Comparison of ENCODE assay signal across 1 cellular context in the genomic region with DNA sequence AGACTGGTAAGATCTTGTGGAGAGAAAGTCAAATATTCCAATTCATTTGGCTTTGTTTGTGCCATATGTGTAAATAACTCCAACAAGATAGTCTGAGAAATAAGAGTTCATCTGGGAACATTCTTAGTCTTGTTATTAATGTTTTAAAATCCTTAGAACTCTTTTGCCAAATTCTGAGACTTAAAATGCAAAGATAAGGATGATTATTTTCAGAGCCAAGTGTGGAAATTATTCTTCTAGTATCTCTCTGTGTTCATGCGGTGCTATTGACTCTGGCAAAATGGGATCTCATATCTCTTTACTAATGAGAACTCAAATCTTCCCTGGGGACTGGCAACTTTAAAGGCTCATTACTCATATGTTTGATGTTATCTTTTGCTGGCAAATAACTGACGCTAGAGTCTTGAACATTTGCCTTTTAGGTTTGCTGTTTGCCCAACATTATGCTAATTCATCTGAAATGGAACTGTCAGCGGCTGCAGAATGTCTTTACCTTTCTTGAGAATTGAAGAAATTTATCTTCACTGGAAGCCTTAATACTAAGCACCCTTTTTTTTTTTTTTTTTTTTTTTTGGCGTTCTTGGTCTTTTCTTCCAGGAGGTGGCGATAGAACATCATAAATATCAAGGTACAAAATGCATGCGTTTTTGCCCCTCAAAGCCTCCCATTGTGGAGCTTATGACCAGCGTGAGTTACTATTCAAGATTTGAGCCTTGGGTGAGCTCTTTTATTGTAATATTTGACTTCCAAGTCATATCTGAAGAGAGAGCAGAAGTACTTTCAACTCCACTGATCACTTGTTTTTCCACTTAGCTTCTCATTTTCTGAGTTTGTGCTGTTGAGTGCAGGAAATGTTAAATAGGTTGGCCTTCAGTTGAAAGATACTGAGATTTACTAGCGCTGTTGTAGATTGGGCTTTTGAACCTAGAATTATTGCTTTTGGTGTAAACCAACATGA.
TF ChIP-seq lines count a peak whose summit lies in the region.

No MANE protein-coding gene starts in this region.

TF ChIP-seq in HEK293, 187 proteins besides CTCF, POLR2A, EP300 and RAD21 (continued from another document):
- TF ChIP-seq, protein P1, sequence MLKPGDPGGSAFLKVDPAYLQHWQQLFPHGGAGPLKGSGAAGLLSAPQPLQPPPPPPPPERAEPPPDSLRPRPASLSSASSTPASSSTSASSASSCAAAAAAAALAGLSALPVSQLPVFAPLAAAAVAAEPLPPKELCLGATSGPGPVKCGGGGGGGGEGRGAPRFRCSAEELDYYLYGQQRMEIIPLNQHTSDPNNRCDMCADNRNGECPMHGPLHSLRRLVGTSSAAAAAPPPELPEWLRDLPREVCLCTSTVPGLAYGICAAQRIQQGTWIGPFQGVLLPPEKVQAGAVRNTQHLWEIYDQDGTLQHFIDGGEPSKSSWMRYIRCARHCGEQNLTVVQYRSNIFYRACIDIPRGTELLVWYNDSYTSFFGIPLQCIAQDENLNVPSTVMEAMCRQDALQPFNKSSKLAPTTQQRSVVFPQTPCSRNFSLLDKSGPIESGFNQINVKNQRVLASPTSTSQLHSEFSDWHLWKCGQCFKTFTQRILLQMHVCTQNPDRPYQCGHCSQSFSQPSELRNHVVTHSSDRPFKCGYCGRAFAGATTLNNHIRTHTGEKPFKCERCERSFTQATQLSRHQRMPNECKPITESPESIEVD (tag by site-specific recombination; IDR thresholded peaks at IDR 0.05), result peak; percentile 53
- 0 out of 2 replicates have a peak, but pooled peaks have one; percentile 18 for TF ChIP-seq ZNF2 (tag by site-specific recombination; IDR thresholded peaks at IDR 0.05)
- TF ChIP-seq, protein P2, sequence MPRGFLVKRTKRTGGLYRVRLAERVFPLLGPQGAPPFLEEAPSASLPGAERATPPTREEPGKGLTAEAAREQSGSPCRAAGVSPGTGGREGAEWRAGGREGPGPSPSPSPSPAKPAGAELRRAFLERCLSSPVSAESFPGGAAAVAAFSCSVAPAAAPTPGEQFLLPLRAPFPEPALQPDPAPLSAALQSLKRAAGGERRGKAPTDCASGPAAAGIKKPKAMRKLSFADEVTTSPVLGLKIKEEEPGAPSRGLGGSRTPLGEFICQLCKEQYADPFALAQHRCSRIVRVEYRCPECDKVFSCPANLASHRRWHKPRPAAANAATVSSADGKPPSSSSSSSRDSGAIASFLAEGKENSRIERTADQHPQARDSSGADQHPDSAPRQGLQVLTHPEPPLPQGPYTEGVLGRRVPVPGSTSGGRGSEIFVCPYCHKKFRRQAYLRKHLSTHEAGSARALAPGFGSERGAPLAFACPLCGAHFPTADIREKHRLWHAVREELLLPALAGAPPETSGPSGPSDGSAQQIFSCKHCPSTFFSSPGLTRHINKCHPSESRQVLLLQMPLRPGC (tag by site-specific recombination; IDR thresholded peaks at IDR 0.05), result 0 out of 2 replicates have a peak, but pooled peaks have one; percentile 53
